In the genomic region with DNA sequence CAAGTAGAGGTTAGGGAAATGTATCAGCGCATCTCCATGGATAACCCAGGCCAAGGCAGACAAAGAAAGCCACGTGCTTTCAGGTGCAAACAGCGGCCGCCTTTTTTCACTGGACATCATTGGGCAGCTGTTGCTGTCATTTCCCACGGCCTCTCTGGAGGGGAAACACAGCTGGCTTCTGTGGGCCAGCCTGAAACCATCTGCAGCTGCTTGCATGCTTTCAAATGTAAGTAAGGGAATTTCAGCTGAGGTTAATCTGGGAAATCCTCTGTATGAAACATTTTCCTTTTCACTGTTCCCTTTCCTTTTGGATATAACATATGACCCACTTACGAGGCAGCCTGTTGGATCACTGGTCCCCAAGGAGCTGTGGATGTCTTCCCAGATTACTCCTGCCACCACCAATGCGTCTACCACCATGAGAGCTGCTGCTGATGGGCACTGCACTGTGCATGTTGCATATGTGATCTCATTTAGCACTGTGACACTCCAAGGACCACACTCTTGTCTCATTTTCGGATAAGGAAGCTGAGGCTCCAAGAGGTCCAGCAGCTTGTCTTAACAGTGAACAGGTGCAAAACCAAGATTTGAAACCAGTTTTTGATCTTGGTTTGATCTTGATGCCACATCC, we compare ENCODE assay signal across 10 cellular contexts.
DNase-seq lines count a peak whose midpoint lies in the region; ATAC-seq, FAIRE-seq and TF ChIP-seq lines count a peak whose summit lies in the region.
"Had no signal": no experiment of that assay in that cellular context is flagged by ENCODE, and none has a peak within 500 bp of the region (broad histone marks: within the 10 kb centered on the region; RNA-seq: fewer than 3 reads in every experiment).

No MANE protein-coding gene starts in this region.

- TF ChIP-seq CTCF in KMS-11 (conservative IDR thresholded peaks at IDR 0.05; ENCODE audit: low read depth, low read length) = no peak

- H3K27me3 ChIP-seq in KMS-11 (ENCODE audit: insufficient read depth, low read depth) (no peaks in the 10 kb centered on the region), small intestine (ENCODE audit: control insufficient read depth in 2 of 2, insufficient read depth in 2 of 2, low read length in 2 of 2) (no peaks in the 10 kb centered on the region)

- peak overlapping the region; percentile 40; the same call in 1 of the 2 replicates for H3K9ac ChIP-seq in KMS-11

- H3K4me3 ChIP-seq in KMS-11 (IDR thresholded peaks at IDR 0.05; ENCODE audit: insufficient read depth, low read depth, low read length) (no peak overlapping the region), small intestine (ENCODE audit: low read depth in 1 of 2, low read length in 2 of 2) (no peak overlapping the region)
- H3K4me3 ChIP-seq: lower lobe of right lung had no signal

- H3K27ac ChIP-seq in KMS-11 (peak overlapping the region; percentile 92), small intestine (ENCODE audit: low read depth in 1 of 2, low read length in 1 of 2) (peak overlapping the region; percentile 37 to 59)
- H3K27ac ChIP-seq: lower lobe of right lung had no signal

- peaks cover 71% of the 10 kb centered on the region for H3K79me2 ChIP-seq in KMS-11 (ENCODE audit: insufficient read depth, low read depth)

- 55 to 86% (median 75%) methylated on average over 8 of the region's 8 CpGs for WGBS in small intestine, 3 donors

- H3K4me2 ChIP-seq in KMS-11 = peak overlapping the region; percentile 83

- H3K4me1 ChIP-seq in KMS-11 (ENCODE audit: low read depth, poor library complexity, severe bottlenecking) (peaks cover 86% of the 10 kb centered on the region), small intestine (ENCODE audit: control insufficient read depth in 2 of 2, insufficient read depth in 1 of 2, low read depth in 1 of 2, low read length in 1 of 2) (peaks cover 0 to 7% of the 10 kb centered on the region in 2 donors)

- H3K9me3 ChIP-seq in small intestine (ENCODE audit: control insufficient read depth, low read depth) = no peaks in the 10 kb centered on the region
- H3K9me3 ChIP-seq: lower lobe of right lung had no signal

- H2AFZ ChIP-seq in KMS-11 (ENCODE audit: low read depth) = no peak overlapping the region

- H4K20me1 ChIP-seq in KMS-11 (ENCODE audit: insufficient read depth) = no peaks in the 10 kb centered on the region

- H3K36me3 ChIP-seq in KMS-11 (ENCODE audit: insufficient read depth) (no peaks in the 10 kb centered on the region), small intestine (ENCODE audit: control insufficient read depth in 2 of 2, insufficient read depth in 2 of 2, low read length in 2 of 2) (no peaks in the 10 kb centered on the region)
- H3K36me3 ChIP-seq: lower lobe of right lung had no signal

- peak; percentile 86 for ATAC-seq in HG02678 (IDR thresholded peaks at IDR 0.05; ENCODE audit: unreplicated experiment)

- DNase-seq in GM19238 (ENCODE audit: insufficient read length, low spot score) (peak; percentile 50), small intestine (no peak), OCI-M1 (lab: John Stamatoyannopoulos, UW) (no peak), NCI-H2196 (lab: John Stamatoyannopoulos, UW; ENCODE audit: unreplicated experiment) (no peak), NCI-H1436 (lab: John Stamatoyannopoulos, UW) (no peak)
- DNase-seq: H7; lower lobe of right lung; stimulated activated CD4-positive, alpha-beta T cell treated with anti-CD3 and anti-CD28 coated beads, Interleukin-4, amount 100 ng/mL, for 24 hours had no signal

- FAIRE-seq in small intestine (lab: Jason Lieb, UNC) = no peak
